ENCODE assay signal across 8 cellular contexts in the genomic region with DNA sequence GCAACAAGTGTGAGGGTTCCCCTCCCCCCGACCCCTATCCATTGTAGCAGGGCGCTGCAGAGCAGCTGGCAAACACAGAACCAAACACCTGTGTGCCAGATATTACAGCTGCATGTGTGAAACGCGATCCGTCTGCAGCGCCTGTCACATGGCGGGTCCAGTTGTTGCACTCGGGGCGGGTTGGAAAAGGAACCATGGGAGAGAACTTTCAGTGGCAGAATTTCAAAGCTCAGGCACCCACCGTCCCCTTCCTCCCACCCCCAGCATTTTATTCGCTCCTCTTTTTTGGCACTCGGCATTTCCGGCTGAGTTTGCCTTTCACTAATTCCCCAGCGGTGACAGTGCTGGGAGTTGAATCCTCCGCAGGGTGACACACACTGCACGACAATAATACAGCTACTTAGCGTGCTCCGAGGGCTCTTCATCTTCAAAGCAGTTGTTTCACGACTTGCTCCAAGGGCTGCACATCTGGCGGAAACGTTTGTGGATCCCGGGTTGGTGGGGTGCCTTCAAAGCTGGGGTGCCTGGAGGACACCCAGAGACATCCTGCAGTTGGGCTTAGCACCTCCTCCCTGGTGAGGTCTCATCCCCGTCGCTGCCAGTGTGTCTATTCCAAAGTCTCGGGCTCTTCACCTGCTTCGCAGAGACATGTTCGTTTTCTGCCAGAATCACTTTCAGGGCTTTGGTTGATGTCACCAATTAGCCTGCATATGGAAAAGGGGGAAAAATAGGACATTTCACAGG.
DNase-seq lines count a peak whose midpoint lies in the region; ATAC-seq and TF ChIP-seq lines count a peak whose summit lies in the region.

No MANE protein-coding gene starts in this region.

- no peaks in the 10 kb centered on the region for H3K9me3 ChIP-seq in adipocyte (ENCODE audit: control insufficient read depth, low read length)

- H3K9me3 Mint-ChIP-seq in memory B cell = no peaks in the 10 kb centered on the region
- H3K9me3 Mint-ChIP-seq in endothelial cell (ENCODE audit: unreplicated experiment) = no peaks in the 10 kb centered on the region

- DNase-seq in BJ (ENCODE audit: low read depth) (no peak), NCI-H128 (lab: John Stamatoyannopoulos, UW; ENCODE audit: unreplicated experiment) (peak; percentile 47), adipocyte (ENCODE audit: low read depth) (peak; percentile 27), memory B cell (ENCODE audit: low spot score in 2 of 2) (no peak), endothelial cell (ENCODE audit: low spot score) (no peak)
- DNase-seq in stimulated activated CD4-positive, alpha-beta T cell treated with anti-CD3 and anti-CD28 coated beads, Interleukin-4, amount 100 ng/mL, for 1 hour = no peak

- H3K36me3 Mint-ChIP-seq in memory B cell (no peaks in the 10 kb centered on the region), endothelial cell (ENCODE audit: low read depth, unreplicated experiment) (no peaks in the 10 kb centered on the region)

- H3K9ac ChIP-seq in adipocyte (ENCODE audit: low read length) = no peak overlapping the region

- H3K36me3 ChIP-seq in BJ (ENCODE audit: control insufficient read depth, insufficient read depth, low read length) (no peaks in the 10 kb centered on the region), adipocyte (ENCODE audit: control insufficient read depth, insufficient read depth, low read length, severe bottlenecking) (no peaks in the 10 kb centered on the region)

- H3K4me3 Mint-ChIP-seq in memory B cell (peak overlapping the region; percentile 72), endothelial cell (ENCODE audit: unreplicated experiment) (no peak overlapping the region)

- H3K4me1 ChIP-seq in adipocyte (ENCODE audit: control insufficient read depth, insufficient read depth, low read length) = peaks cover 7% of the 10 kb centered on the region

- CTCF ChIA-PET in BJ (lab: Yijun Ruan, JAX) = no interaction called here

- H3K4me3 ChIP-seq in BJ (ENCODE audit: low read depth, low read length) (peak overlapping the region; percentile 32), adipocyte (ENCODE audit: low read length) (peak overlapping the region; percentile 51)

- TF ChIP-seq CTCF in BJ (IDR thresholded peaks at IDR 0.05; ENCODE audit: insufficient read depth, low read depth, low read length) (no peak), endothelial cell (IDR thresholded peaks at IDR 0.05; ENCODE audit: unreplicated experiment) (no peak)

- H3K27me3 Mint-ChIP-seq in memory B cell = peaks cover 8% of the 10 kb centered on the region
- peaks cover 10% of the 10 kb centered on the region for H3K27me3 Mint-ChIP-seq in endothelial cell (ENCODE audit: unreplicated experiment)

- POLR2A ChIA-PET in BJ (lab: Charles Lee) = no interaction called here

- H3K27me3 ChIP-seq in BJ (ENCODE audit: control insufficient read depth, insufficient read depth, low read length) = no peaks in the 10 kb centered on the region
- peaks cover 49% of the 10 kb centered on the region for H3K27me3 ChIP-seq in adipocyte (replicated peaks; ENCODE audit: control insufficient read depth, insufficient read depth, low read length)

- H3K27ac Mint-ChIP-seq in memory B cell = no peak overlapping the region
- H3K27ac Mint-ChIP-seq in endothelial cell (ENCODE audit: unreplicated experiment) = no peak overlapping the region

- H3K4me1 Mint-ChIP-seq in memory B cell (peaks cover 14% of the 10 kb centered on the region), endothelial cell (ENCODE audit: unreplicated experiment) (peaks cover 13% of the 10 kb centered on the region)

- ATAC-seq in memory B cell (ENCODE audit: low read depth) (no peak), GM19452 (IDR thresholded peaks at IDR 0.05; ENCODE audit: unreplicated experiment) (no peak), HG02840 (IDR thresholded peaks at IDR 0.05; ENCODE audit: low FRiP score, unreplicated experiment) (no peak)

Comparison
In these comparisons a context has a peak if more than half of its experiments do, and no peak if none do; other contexts are left out.
1. DNase-seq: peak in NCI-H128 (single experiment) and adipocyte (single experiment); none in BJ (single experiment), memory B cell (0 of 2), stimulated activated CD4-positive, alpha-beta T cell treated with anti-CD3 and anti-CD28 coated beads, Interleukin-4, amount 100 ng/mL, for 1 hour (single experiment) and endothelial cell (single experiment).